In genomic region chr1:16252912-16253311, GRCh38 we compare ENCODE assay signal across 17 cellular contexts.
"Had no signal": no experiment of that assay in that cellular context is flagged by ENCODE, and none has a peak within 500 bp of the region (broad histone marks: within the 10 kb centered on the region; RNA-seq: fewer than 3 reads in every experiment).

No MANE protein-coding gene starts in this region.

- H3K27ac ChIP-seq: cardiac muscle cell, left lung, transverse colon had no signal

- DNase-seq: activated CD4-positive, alpha-beta memory T cell treated with anti-CD3 and anti-CD28 coated beads, Interleukin-2, amount 10 ng/mL, durations not matched to agents 7 days and 5 days; activated CD4-positive, alpha-beta T cell treated with anti-CD3 and anti-CD28 coated beads for 48 hours; activated CD4-positive, CD25-positive, alpha-beta regulatory T cell; activated CD8-positive, alpha-beta memory T cell treated with anti-CD3 and anti-CD28 coated beads, Interleukin-2, amount 10 ng/mL, durations not matched to agents 7 days and 5 days; heart right ventricle; left lung; mammary epithelial cell; occipital lobe; posterior cingulate gyrus; retina; stimulated activated CD4-positive, alpha-beta T cell treated with anti-CD3 and anti-CD28 coated beads, Interleukin-1b, Interleukin-23, amount 100 ng/mL, for 48 hours; stimulated activated CD8-positive, alpha-beta memory T cell treated with anti-CD3 and anti-CD28 coated beads, Interleukin-4, amount 100 ng/mL, for 48 hours; stimulated activated naive CD4-positive, alpha-beta T cell treated with Interleukin-2 at 50 U/mL for 16 hours; substantia nigra; transverse colon had no signal

- ATAC-seq: activated CD8-positive, alpha-beta memory T cell treated with anti-CD3 and anti-CD28 coated beads, Interleukin-2, amount 10 ng/mL, durations not matched to agents 7 days and 5 days; heart right ventricle; left lung had no signal

- H3K27me3 ChIP-seq: cardiac muscle cell, heart right ventricle, left lung, transverse colon had no signal

- H3K27me3 Mint-ChIP-seq: activated CD4-positive, alpha-beta memory T cell treated with anti-CD3 and anti-CD28 coated beads, Interleukin-2, amount 10 ng/mL, durations not matched to agents 7 days and 5 days; activated CD8-positive, alpha-beta memory T cell treated with anti-CD3 and anti-CD28 coated beads, Interleukin-2, amount 10 ng/mL, durations not matched to agents 7 days and 5 days; activated naive CD4-positive, alpha-beta T cell treated with anti-CD3 and anti-CD28 coated beads, Interleukin-2, amount 50 U/mL, for 24 hours had no signal

- H3K27ac Mint-ChIP-seq: activated CD4-positive, alpha-beta memory T cell treated with anti-CD3 and anti-CD28 coated beads, Interleukin-2, amount 10 ng/mL, durations not matched to agents 7 days and 5 days; activated CD8-positive, alpha-beta memory T cell treated with anti-CD3 and anti-CD28 coated beads, Interleukin-2, amount 10 ng/mL, durations not matched to agents 7 days and 5 days; activated naive CD4-positive, alpha-beta T cell treated with anti-CD3 and anti-CD28 coated beads, Interleukin-2, amount 50 U/mL, for 24 hours had no signal

- H3K4me3 Mint-ChIP-seq: activated CD4-positive, alpha-beta memory T cell treated with anti-CD3 and anti-CD28 coated beads, Interleukin-2, amount 10 ng/mL, durations not matched to agents 7 days and 5 days; activated CD8-positive, alpha-beta memory T cell treated with anti-CD3 and anti-CD28 coated beads, Interleukin-2, amount 10 ng/mL, durations not matched to agents 7 days and 5 days; activated naive CD4-positive, alpha-beta T cell treated with anti-CD3 and anti-CD28 coated beads, Interleukin-2, amount 50 U/mL, for 24 hours had no signal

- H3K4me3 ChIP-seq: cardiac muscle cell, heart right ventricle, left lung, transverse colon had no signal

- H3K9me3 ChIP-seq: heart right ventricle, left lung, transverse colon had no signal

- H3K9me3 Mint-ChIP-seq: activated CD4-positive, alpha-beta memory T cell treated with anti-CD3 and anti-CD28 coated beads, Interleukin-2, amount 10 ng/mL, durations not matched to agents 7 days and 5 days; activated naive CD4-positive, alpha-beta T cell treated with anti-CD3 and anti-CD28 coated beads, Interleukin-2, amount 50 U/mL, for 24 hours had no signal
